In genomic region chr6:11772109-11772830, GRCh38 we compare ENCODE assay signal across 8 cellular contexts. TPM values are rescaled to one million over a fixed set of nuclear protein-coding genes. Genes with fewer than 3 reads are reported as not detected.
DNase-seq lines count a peak whose midpoint lies in the region; ATAC-seq and TF ChIP-seq lines count a peak whose summit lies in the region.

No MANE protein-coding gene starts in this region.

- no peak for ATAC-seq in HG02970 (IDR thresholded peaks at IDR 0.05; ENCODE audit: low FRiP score, unreplicated experiment)
- no peak for ATAC-seq in GM21390 (IDR thresholded peaks at IDR 0.05; ENCODE audit: unreplicated experiment)

- DNase-seq in AG04450 (ENCODE audit: low read depth, low spot score), result peak; percentile 90
- peak; percentile 84 for DNase-seq in HS-27A (ENCODE audit: low read depth)
- peak; percentile 89 for DNase-seq in astrocyte of the cerebellum (ENCODE audit: low read depth)
- DNase-seq in kidney tubule cell (ENCODE audit: low spot score), result peak; percentile 96
- DNase-seq in GF-D8 (lab: John Stamatoyannopoulos, UW), result no peak
- DNase-seq in NCI-H2171 treated with DMSO at 0.1 percent for 48 hours (lab: John Stamatoyannopoulos, UW), result no peak

- H3K4me3 ChIP-seq in AG04450 (ENCODE audit: low read depth, low read length) (no peak overlapping the region), astrocyte of the cerebellum (ENCODE audit: low read depth, low read length) (no peak overlapping the region)

- POLR2A ChIA-PET in AG04450 (lab: Yijun Ruan, JAX), result interaction anchor here (2.1 kb wide), 1 partner anchor 253 kb away, joined by 5 read pairs; no protein-coding TSS in a partner anchor

- CTCF ChIA-PET in AG04450 (lab: Charles Lee), result interaction anchor here (1.0 kb wide), 1 partner anchor 118 kb away, joined by 3 read pairs; no protein-coding TSS in a partner anchor

- H3K27me3 ChIP-seq in AG04450 (ENCODE audit: control insufficient read depth, insufficient read depth, low read length), result no peaks in the 10 kb centered on the region

- peaks cover 2% of the 10 kb centered on the region; the same call in 1 of the 2 replicates for H3K9me3 ChIP-seq in AG04450 (ENCODE audit: control insufficient read depth, insufficient read depth, low read length)

- H3K27ac ChIP-seq in AG04450 (ENCODE audit: low read depth, low read length), result peak overlapping the region; percentile 99

- TF ChIP-seq CTCF in AG04450 (IDR thresholded peaks at IDR 0.05; ENCODE audit: low read depth, low read length) (no peak), astrocyte of the cerebellum (IDR thresholded peaks at IDR 0.05; ENCODE audit: low read depth, low read length, missing control alignments) (no peak)

- in situ Hi-C loops in astrocyte of the cerebellum (cut with HindIII; ENCODE audit: low sequenced_read_pairs), result loop anchor here (5.0 kb wide), 1 partner anchor 105 kb away; no protein-coding TSS in a partner anchor

RNA-seq across cellular contexts. Expression of gene ADTRP, which starts 6.3 kb away (rescaled TPM):
- 0.33 and 0.48 TPM in 2 replicates for polyA plus RNA-seq in AG04450 (2011; rRNA removed)
- polyA minus RNA-seq in AG04450 (2011; rRNA and poly(A)+ RNA removed), result 0.48 and 0.51 TPM in 2 replicates

Comparison
In these comparisons a context has a peak if more than half of its experiments do, and no peak if none do; other contexts are left out.
1. DNase-seq: peak in AG04450 (single experiment), HS-27A (single experiment), astrocyte of the cerebellum (single experiment) and kidney tubule cell (single experiment); none in GF-D8 (single experiment) and NCI-H2171 treated with DMSO at 0.1 percent for 48 hours (single experiment).